ENCODE assay signal across 1 cellular context in genomic region chr1:107739651-107740050, GRCh38.
TF ChIP-seq lines count a peak whose summit lies in the region.

No MANE protein-coding gene starts in this region.

TF ChIP-seq in GM23338, 12 proteins besides CTCF, POLR2A, EP300 and RAD21 (continued from another document):
- no peak for TF ChIP-seq ZNF462 (CRISPR knock-in tag; IDR thresholded peaks at IDR 0.05)
